In the genomic region with DNA sequence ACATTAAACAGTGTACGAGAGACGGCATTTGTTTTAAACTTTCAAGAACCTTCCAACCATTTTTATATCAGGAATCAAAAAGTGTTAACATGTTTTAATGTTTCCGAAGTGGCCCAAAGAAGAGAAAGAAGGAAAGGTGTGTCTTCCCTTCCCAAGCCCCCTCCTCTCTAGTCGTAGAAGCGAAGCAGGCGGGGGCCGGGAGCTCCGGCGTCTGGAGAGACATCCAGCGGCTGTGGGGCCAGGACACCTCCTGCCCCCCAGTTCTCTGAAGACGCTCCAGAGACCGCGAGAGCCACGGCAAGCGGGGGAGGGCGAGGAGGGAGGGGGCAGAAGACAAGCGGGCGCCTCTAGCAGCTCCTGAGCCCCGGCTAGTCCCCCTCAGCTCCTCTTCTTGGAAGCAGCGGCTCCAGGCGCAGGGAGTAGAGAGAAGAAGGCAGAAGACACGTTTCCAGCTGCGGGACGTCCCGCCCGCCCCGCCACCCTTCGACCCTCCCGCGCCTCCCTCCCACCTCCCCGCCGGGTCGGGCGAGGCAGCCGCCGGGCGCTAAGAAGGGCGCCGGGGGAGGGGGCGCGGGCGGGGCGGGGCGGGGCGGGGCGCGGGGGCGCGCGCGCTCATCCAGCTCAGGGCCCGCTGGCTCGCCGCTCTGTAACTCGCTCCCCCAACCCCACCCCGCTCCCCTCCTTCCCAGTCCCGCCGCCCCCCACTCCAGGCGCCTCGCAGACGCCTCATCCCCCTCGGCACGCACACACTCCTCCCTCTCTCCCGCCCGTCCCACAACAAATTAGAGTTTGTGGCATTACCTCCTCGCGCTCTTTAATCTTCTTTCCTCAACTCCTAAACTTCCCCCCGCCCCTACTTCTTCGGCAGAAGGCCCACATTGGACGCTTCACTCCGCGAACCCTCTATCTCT, we compare ENCODE assay signal across 8 cellular contexts. TPM values are rescaled to one million over a fixed set of nuclear protein-coding genes. Genes with fewer than 3 reads are reported as not detected.
DNase-seq lines count a peak whose midpoint lies in the region; ATAC-seq, FAIRE-seq and TF ChIP-seq lines count a peak whose summit lies in the region.

A gene (minus strand): TSS at position 871 of the 911 bp plus-strand sequence.

- H3K36me3 ChIP-seq in mammary epithelial cell (ENCODE audit: insufficient read depth, low read length), result no peaks in the 10 kb centered on the region

- DNase-seq in GM12892 (ENCODE audit: insufficient read length) (peak; percentile 66), NCI-H1694 treated with DMSO at 0.1 percent for 48 hours (lab: John Stamatoyannopoulos, UW) (peak; percentile 48), mammary epithelial cell (peak; percentile 67), iris pigment epithelial cell (ENCODE audit: low read depth) (peak; percentile 92), GM13977 (ENCODE audit: low spot score) (no peak)
- peak; percentile 56 for DNase-seq in stimulated activated CD4-positive, alpha-beta T cell treated with anti-CD3 and anti-CD28 coated beads, Interleukin-12 subunit alpha, Interleukin-12 subunit beta, amount 100 ng/mL, for 4 hours

- CTCF ChIA-PET in mammary epithelial cell (lab: Charles Lee; ENCODE audit: low non-redundant PET), result no interaction called here

- H3K27ac ChIP-seq in mammary epithelial cell (ENCODE audit: insufficient read depth, low read depth, low read length), result peak within 1 kb of the TSS; percentile 90

- TF ChIP-seq CTCF in WI38 (IDR thresholded peaks at IDR 0.05; ENCODE audit: low read depth, low read length), result no peak
- TF ChIP-seq CTCF in mammary epithelial cell (conservative IDR thresholded peaks at IDR 0.05 in 1 of 2, IDR thresholded peaks at IDR 0.05 in 1 of 2; ENCODE audit: extremely low read depth in 1 of 2, insufficient read depth in 1 of 2, low read depth in 1 of 2, low read length in 2 of 2), result no peak
- TF ChIP-seq CTCF in GM13977 (IDR thresholded peaks at IDR 0.05; ENCODE audit: extremely low read depth, insufficient read depth, missing control alignments), result no peak

- no peaks in the 10 kb centered on the region for H4K20me1 ChIP-seq in mammary epithelial cell (ENCODE audit: insufficient read depth, low read length)

- H3K27me3 ChIP-seq in mammary epithelial cell (ENCODE audit: insufficient read depth, low read length), result no peaks in the 10 kb centered on the region

- peak; percentile 76 for FAIRE-seq in GM12892 (lab: Jason Lieb, UNC)

- peak; percentile 63 for TF ChIP-seq POLR2A in GM12892 (IDR thresholded peaks at IDR 0.05; ENCODE audit: low read depth, low read length)

- TSS peak; percentile 68 for BruUV-seq in mammary epithelial cell (replicated peaks; lab: Mats Ljungman, UMichigan)

- peak within 1 kb of the TSS; percentile 93 for H2AFZ ChIP-seq in mammary epithelial cell (ENCODE audit: low read depth, low read length)

- WGBS in mammary epithelial cell (ENCODE audit: low coverage, missing lambda C conversion rate), result 0% methylated on average over 1 of the region's 72 CpGs

- in situ Hi-C loops in mammary epithelial cell (cut with MboI; ENCODE audit: low sequenced_read_pairs in 2 of 2) (no loop called here), GM13977 (cut with MboI; ENCODE audit: low pct_unique_long_range_greater_than_20kb, low sequenced_read_pairs, unreplicated experiment) (no loop called here)

- intact Hi-C loops in mammary epithelial cell (cut with micrococcal nuclease), result loop anchor here (2.0 to 5.0 kb wide), 5 partner anchors 54 to 698 kb away; no protein-coding TSS in a partner anchor

- H3K4me2 ChIP-seq in mammary epithelial cell (ENCODE audit: insufficient read depth, low read depth, low read length), result peak within 1 kb of the TSS; percentile 87

- peak within 1 kb of the TSS; percentile 77 for H3K4me3 ChIP-seq in WI38 (ENCODE audit: low read depth, low read length)
- peak within 1 kb of the TSS; percentile 74 to 99 (median 87) for H3K4me3 ChIP-seq in mammary epithelial cell (replicated peaks in 1 of 3; ENCODE audit: insufficient read depth in 1 of 3, low read depth in 2 of 3, low read length in 3 of 3)

- no peaks in the 10 kb centered on the region for H3K9me3 ChIP-seq in mammary epithelial cell (replicated peaks; ENCODE audit: insufficient read depth, low read length)

- dilution Hi-C loops in mammary epithelial cell (cut with HindIII; ENCODE audit: low sequenced_read_pairs), result no loop called here

- peak within 1 kb of the TSS; percentile 98 for H3K9ac ChIP-seq in mammary epithelial cell (ENCODE audit: insufficient read depth, low read length)

- peak; percentile 34 for ATAC-seq in HG02642 (IDR thresholded peaks at IDR 0.05; ENCODE audit: poor library complexity, unreplicated experiment)

- H3K79me2 ChIP-seq in mammary epithelial cell (ENCODE audit: insufficient read depth, low read length), result no peaks in the 10 kb centered on the region

- peaks cover 13% of the 10 kb centered on the region for H3K4me1 ChIP-seq in mammary epithelial cell (ENCODE audit: insufficient read depth, low read length)

RNA-seq across cellular contexts. Expression of the gene that starts here (rescaled TPM):
- 1.8 TPM for polyA plus RNA-seq in GM12892 (2012; ENCODE audit: missing spikeins)
- 10 to 100 TPM in 1 of 2 donors, 1 to 10 TPM in 1; 6.5 to 21.3 TPM for total RNA-seq in mammary epithelial cell
- 1.2 TPM for polyA plus RNA-seq in mammary epithelial cell
- 3.9 TPM for polyA minus RNA-seq in mammary epithelial cell
